In the genomic region with DNA sequence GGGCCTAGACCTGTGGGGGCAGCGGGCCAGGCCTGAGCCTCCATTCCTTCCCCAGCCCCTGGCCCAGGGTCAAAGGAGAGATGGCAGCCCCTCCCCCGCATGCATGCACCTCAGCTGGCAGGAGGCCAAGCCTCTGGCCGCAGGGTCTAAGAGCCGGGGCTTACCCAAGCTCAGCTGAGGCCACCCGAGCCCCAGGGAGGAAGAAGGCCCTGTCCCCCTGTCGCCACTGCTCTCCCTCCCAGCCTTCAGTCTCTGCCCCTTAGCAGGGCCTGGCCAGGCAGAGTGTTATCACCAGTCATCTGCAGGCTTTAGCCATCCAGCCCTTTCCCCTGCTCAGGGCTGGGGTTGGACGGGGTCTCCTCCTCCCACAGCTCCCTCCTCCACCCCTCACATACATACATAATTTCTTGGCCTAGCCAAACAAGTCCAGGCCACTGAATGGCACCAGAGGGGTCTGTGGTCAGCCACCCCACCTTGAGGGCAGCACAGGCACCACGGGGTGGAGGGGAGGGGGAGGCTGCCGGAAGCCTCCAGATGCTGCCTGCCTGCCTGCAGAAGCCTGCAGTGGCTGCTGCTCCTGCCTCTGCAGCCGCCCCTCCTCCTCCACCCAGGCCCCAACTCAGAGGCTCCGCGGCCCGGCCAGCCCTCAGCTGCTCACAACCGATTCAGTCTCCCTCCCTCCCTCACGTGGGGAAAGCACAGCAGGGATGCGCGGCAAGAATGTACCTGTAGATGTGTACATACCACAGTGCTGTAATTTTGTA, we compare ENCODE assay signal across 12 cellular contexts. TPM values are rescaled to one million over a fixed set of nuclear protein-coding genes. Genes with fewer than 3 reads are reported as not detected.
DNase-seq lines count a peak whose midpoint lies in the region; ATAC-seq lines count a peak whose summit lies in the region.
"Had no signal": no experiment of that assay in that cellular context is flagged by ENCODE, and none has a peak within 500 bp of the region (broad histone marks: within the 10 kb centered on the region; RNA-seq: fewer than 3 reads in every experiment).

No MANE protein-coding gene starts in this region.

- DNase-seq in NAMALWA (ENCODE audit: low spot score) (peak; percentile 40), amniotic epithelial cell (ENCODE audit: low read depth) (peak; percentile 18), cerebellar nuclear complex (lab: John Stamatoyannopoulos, UW) (no peak), DMS153 (lab: John Stamatoyannopoulos, UW) (no peak)
- DNase-seq in naive thymus-derived CD4-positive, alpha-beta T cell = no peak
- DNase-seq in stimulated activated CD8-positive, alpha-beta memory T cell treated with anti-CD3 and anti-CD28 coated beads, Interleukin-4, amount 100 ng/mL, for 48 hours = no peak
- DNase-seq: activated gamma-delta T cell, EL, NCI-H774 had no signal

- peaks cover 5% of the 10 kb centered on the region for H3K36me3 ChIP-seq in ES-I3 (ENCODE audit: insufficient read depth, low read length)
- H3K36me3 ChIP-seq in naive thymus-derived CD4-positive, alpha-beta T cell (ENCODE audit: control insufficient read depth in 2 of 3, insufficient read depth in 3 of 3, low read length in 3 of 3) = peaks cover 0 to 82% (median 0%) of the 10 kb centered on the region in 3 experiments

- no peaks in the 10 kb centered on the region for H3K27me3 Mint-ChIP-seq in naive thymus-derived CD4-positive, alpha-beta T cell

- POLR2A ChIA-PET in naive thymus-derived CD4-positive, alpha-beta T cell (lab: Charles Lee) = interaction anchor here (1.0 to 1.3 kb wide), 2 partner anchors 18 to 104 kb away, joined by 3 read pairs; partner anchors contain the start of gene BICDL1

- peak; percentile 6 for ATAC-seq in naive thymus-derived CD4-positive, alpha-beta T cell
- ATAC-seq in HG03354 (IDR thresholded peaks at IDR 0.05; ENCODE audit: poor library complexity, severe bottlenecking, unreplicated experiment) = no peak

- peaks cover 0 to 7% (median 5%) of the 10 kb centered on the region in 7 donors for H3K4me1 Mint-ChIP-seq in naive thymus-derived CD4-positive, alpha-beta T cell

- no peaks in the 10 kb centered on the region for H3K27me3 ChIP-seq in naive thymus-derived CD4-positive, alpha-beta T cell (ENCODE audit: control insufficient read depth in 2 of 2, insufficient read depth in 2 of 2, low read length in 2 of 2)

- no peak overlapping the region for H3K4me3 ChIP-seq in naive thymus-derived CD4-positive, alpha-beta T cell (ENCODE audit: low read length)

- H3K4me1 ChIP-seq in ES-I3 (ENCODE audit: insufficient read depth, low read length) = peaks cover 23% of the 10 kb centered on the region; the same call in 1 of the 2 replicates
- H3K4me1 ChIP-seq in naive thymus-derived CD4-positive, alpha-beta T cell (ENCODE audit: control insufficient read depth in 2 of 2, insufficient read depth in 2 of 2, low read length in 2 of 2) = no peaks in the 10 kb centered on the region

- CTCF ChIA-PET in naive thymus-derived CD4-positive, alpha-beta T cell (lab: Charles Lee) = interaction anchor here (0.5 kb wide), 1 partner anchor 55 kb away, joined by 3 read pairs; no protein-coding TSS in a partner anchor

- peak overlapping the region in 3 of 9 donors; percentile 80 to 83 (median 81) for H3K27ac Mint-ChIP-seq in naive thymus-derived CD4-positive, alpha-beta T cell

- H3K9me3 ChIP-seq in ES-I3 (ENCODE audit: control insufficient read depth, insufficient read depth, low read length) = no peaks in the 10 kb centered on the region
- no peaks in the 10 kb centered on the region for H3K9me3 ChIP-seq in naive thymus-derived CD4-positive, alpha-beta T cell (ENCODE audit: control insufficient read depth in 2 of 3, low read length in 3 of 3)

- intact Hi-C loops in naive thymus-derived CD4-positive, alpha-beta T cell (cut with micrococcal nuclease) = no loop called here

- no peak overlapping the region for H3K27ac ChIP-seq in naive thymus-derived CD4-positive, alpha-beta T cell (ENCODE audit: low read depth, low read length)
- H3K27ac ChIP-seq: epithelial cell of prostate had no signal

- peak overlapping the region; percentile 7; the same call in 1 of the 2 replicates for H3K9ac ChIP-seq in ES-I3 (ENCODE audit: low read depth, low read length)

- H3K9me3 Mint-ChIP-seq in naive thymus-derived CD4-positive, alpha-beta T cell = peaks cover 0 to 2% (median 0%) of the 10 kb centered on the region in 11 donors

- peaks cover 0 to 9% (median 5%) of the 10 kb centered on the region in 5 donors for H3K36me3 Mint-ChIP-seq in naive thymus-derived CD4-positive, alpha-beta T cell

- no peak overlapping the region for H3K4me3 Mint-ChIP-seq in naive thymus-derived CD4-positive, alpha-beta T cell

RNA-seq across cellular contexts. Expression of gene RAB35, which starts 22.8 kb away (rescaled TPM):
- 10 to 100 TPM; 45.8 to 77.3 (median 59.3) TPM for total RNA-seq in naive thymus-derived CD4-positive, alpha-beta T cell
- polyA plus RNA-seq in naive thymus-derived CD4-positive, alpha-beta T cell = 10 to 100 TPM; 14.5 to 21.0 TPM

Comparison
In these comparisons a context has a peak if more than half of its experiments do, and no peak if none do; other contexts are left out.
1. DNase-seq: peak in NAMALWA (single experiment) and amniotic epithelial cell (single experiment); none in naive thymus-derived CD4-positive, alpha-beta T cell (0 of 9), cerebellar nuclear complex (0 of 2), DMS153 (single experiment) and stimulated activated CD8-positive, alpha-beta memory T cell treated with anti-CD3 and anti-CD28 coated beads, Interleukin-4, amount 100 ng/mL, for 48 hours (single experiment).